ENCODE assay signal across 1 cellular context in the genomic region with DNA sequence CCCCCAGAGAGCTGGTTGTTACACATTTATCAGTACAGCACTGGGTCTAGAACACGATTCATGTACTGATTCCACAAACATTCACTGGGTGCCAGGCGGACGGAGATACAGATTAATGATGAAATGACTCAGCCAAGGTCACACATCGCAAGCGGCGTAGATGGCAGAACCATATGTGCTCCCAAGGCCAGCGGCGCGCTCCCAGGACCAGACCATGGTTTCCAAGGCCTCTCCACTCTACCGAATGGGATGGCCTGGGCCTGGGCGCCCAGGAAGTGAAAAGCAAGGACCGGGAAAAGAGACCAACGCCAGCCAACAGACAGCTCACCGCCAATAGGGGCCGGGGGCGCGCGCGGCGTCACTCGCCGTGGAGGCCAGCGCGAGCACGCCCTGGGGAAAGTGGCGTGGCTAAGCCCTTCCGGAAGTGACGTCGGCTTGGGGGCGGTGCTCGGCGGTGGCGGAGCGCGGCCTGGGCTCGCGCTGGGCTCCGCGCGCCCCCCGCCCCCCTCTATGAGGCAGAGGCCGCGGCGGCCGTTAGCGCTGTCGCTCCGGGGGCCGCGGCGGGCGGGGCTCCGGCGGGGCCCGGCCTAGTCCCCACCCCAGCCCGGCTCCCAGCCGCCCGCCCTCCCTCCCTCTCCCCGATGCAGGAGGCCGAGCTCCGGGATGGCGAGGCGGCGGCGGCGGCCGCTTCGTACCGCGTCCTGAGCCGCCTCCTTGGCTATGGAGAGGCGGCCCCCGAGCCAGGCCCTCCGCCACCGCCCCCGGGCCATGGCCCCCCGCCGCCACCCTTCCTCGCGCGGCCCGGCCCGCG.
TF ChIP-seq lines count a peak whose summit lies in the region.

A gene with protein sequence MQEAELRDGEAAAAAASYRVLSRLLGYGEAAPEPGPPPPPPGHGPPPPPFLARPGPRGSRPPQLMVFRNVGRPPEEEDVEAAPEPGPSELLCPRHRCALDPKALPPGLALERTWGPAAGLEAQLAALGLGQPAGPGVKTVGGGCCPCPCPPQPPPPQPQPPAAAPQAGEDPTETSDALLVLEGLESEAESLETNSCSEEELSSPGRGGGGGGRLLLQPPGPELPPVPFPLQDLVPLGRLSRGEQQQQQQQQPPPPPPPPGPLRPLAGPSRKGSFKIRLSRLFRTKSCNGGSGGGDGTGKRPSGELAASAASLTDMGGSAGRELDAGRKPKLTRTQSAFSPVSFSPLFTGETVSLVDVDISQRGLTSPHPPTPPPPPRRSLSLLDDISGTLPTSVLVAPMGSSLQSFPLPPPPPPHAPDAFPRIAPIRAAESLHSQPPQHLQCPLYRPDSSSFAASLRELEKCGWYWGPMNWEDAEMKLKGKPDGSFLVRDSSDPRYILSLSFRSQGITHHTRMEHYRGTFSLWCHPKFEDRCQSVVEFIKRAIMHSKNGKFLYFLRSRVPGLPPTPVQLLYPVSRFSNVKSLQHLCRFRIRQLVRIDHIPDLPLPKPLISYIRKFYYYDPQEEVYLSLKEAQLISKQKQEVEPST (plus strand): TSS at position 433 of the 811 bp plus-strand sequence. CDS start 209 bp downstream, at position 642.

TF ChIP-seq in HepG2, 621 proteins besides CTCF, POLR2A, EP300 and RAD21 (continued from another document and continues in another):
- TF ChIP-seq, protein P1, sequence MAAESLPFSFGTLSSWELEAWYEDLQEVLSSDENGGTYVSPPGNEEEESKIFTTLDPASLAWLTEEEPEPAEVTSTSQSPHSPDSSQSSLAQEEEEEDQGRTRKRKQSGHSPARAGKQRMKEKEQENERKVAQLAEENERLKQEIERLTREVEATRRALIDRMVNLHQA (CRISPR knock-in tag; IDR thresholded peaks at IDR 0.05), result no peak
- TF ChIP-seq, protein P2, sequence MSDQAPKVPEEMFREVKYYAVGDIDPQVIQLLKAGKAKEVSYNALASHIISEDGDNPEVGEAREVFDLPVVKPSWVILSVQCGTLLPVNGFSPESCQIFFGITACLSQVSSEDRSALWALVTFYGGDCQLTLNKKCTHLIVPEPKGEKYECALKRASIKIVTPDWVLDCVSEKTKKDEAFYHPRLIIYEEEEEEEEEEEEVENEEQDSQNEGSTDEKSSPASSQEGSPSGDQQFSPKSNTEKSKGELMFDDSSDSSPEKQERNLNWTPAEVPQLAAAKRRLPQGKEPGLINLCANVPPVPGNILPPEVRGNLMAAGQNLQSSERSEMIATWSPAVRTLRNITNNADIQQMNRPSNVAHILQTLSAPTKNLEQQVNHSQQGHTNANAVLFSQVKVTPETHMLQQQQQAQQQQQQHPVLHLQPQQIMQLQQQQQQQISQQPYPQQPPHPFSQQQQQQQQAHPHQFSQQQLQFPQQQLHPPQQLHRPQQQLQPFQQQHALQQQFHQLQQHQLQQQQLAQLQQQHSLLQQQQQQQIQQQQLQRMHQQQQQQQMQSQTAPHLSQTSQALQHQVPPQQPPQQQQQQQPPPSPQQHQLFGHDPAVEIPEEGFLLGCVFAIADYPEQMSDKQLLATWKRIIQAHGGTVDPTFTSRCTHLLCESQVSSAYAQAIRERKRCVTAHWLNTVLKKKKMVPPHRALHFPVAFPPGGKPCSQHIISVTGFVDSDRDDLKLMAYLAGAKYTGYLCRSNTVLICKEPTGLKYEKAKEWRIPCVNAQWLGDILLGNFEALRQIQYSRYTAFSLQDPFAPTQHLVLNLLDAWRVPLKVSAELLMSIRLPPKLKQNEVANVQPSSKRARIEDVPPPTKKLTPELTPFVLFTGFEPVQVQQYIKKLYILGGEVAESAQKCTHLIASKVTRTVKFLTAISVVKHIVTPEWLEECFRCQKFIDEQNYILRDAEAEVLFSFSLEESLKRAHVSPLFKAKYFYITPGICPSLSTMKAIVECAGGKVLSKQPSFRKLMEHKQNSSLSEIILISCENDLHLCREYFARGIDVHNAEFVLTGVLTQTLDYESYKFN (CRISPR knock-in tag; conservative IDR thresholded peaks at IDR 0.05), result peak; percentile 60
- TF ChIP-seq KLF11 (CRISPR knock-in tag; IDR thresholded peaks at IDR 0.05), result peak; percentile 85
- TF ChIP-seq ZNF232 (CRISPR knock-in tag; IDR thresholded peaks at IDR 0.05; ENCODE audit: borderline replicate concordance), result no peak; the same call in 1 of the 2 replicates
- TF ChIP-seq CBFB (CRISPR knock-in tag; IDR thresholded peaks at IDR 0.05), result peak; percentile 55; the same call in 1 of the 2 replicates
- TF ChIP-seq ETV6 (CRISPR knock-in tag; conservative IDR thresholded peaks at IDR 0.05), result peak; percentile 67; the same call in 1 of the 2 replicates
- peak; percentile 49; the same call in 1 of the 2 replicates for TF ChIP-seq TBP (CRISPR knock-in tag; IDR thresholded peaks at IDR 0.05)
- TF ChIP-seq, protein P3, sequence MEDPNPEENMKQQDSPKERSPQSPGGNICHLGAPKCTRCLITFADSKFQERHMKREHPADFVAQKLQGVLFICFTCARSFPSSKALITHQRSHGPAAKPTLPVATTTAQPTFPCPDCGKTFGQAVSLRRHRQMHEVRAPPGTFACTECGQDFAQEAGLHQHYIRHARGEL (CRISPR knock-in tag; IDR thresholded peaks at IDR 0.05), result no peak
- TF ChIP-seq NCOA5 (CRISPR knock-in tag; IDR thresholded peaks at IDR 0.05), result no peak
- TF ChIP-seq ZNF83 (CRISPR knock-in tag; IDR thresholded peaks at IDR 0.05; ENCODE audit: borderline replicate concordance), result peak; percentile 64; the same call in 1 of the 2 replicates
- TF ChIP-seq SIN3B (IDR thresholded peaks at IDR 0.05; ENCODE audit: low read length), result 0 out of 2 replicates have a peak, but pooled peaks have one; percentile 50
- TF ChIP-seq POLR2AphosphoS2 (IDR thresholded peaks at IDR 0.05; ENCODE audit: low read depth, low read length), result no peak
- no peak for TF ChIP-seq ZNF878 (CRISPR knock-in tag; IDR thresholded peaks at IDR 0.05)
- TF ChIP-seq IKZF4 (CRISPR knock-in tag; IDR thresholded peaks at IDR 0.05; ENCODE audit: borderline replicate concordance, low read depth, not compliant biosample characterization), result no peak
- TF ChIP-seq, protein P4, sequence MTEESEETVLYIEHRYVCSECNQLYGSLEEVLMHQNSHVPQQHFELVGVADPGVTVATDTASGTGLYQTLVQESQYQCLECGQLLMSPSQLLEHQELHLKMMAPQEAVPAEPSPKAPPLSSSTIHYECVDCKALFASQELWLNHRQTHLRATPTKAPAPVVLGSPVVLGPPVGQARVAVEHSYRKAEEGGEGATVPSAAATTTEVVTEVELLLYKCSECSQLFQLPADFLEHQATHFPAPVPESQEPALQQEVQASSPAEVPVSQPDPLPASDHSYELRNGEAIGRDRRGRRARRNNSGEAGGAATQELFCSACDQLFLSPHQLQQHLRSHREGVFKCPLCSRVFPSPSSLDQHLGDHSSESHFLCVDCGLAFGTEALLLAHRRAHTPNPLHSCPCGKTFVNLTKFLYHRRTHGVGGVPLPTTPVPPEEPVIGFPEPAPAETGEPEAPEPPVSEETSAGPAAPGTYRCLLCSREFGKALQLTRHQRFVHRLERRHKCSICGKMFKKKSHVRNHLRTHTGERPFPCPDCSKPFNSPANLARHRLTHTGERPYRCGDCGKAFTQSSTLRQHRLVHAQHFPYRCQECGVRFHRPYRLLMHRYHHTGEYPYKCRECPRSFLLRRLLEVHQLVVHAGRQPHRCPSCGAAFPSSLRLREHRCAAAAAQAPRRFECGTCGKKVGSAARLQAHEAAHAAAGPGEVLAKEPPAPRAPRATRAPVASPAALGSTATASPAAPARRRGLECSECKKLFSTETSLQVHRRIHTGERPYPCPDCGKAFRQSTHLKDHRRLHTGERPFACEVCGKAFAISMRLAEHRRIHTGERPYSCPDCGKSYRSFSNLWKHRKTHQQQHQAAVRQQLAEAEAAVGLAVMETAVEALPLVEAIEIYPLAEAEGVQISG (CRISPR knock-in tag; IDR thresholded peaks at IDR 0.05), result peak; percentile 84
- peak; percentile 70; the same call in 1 of the 2 replicates for TF ChIP-seq SMAD1 (CRISPR knock-in tag; IDR thresholded peaks at IDR 0.05; ENCODE audit: borderline replicate concordance, low read depth)
- TF ChIP-seq, protein P5, sequence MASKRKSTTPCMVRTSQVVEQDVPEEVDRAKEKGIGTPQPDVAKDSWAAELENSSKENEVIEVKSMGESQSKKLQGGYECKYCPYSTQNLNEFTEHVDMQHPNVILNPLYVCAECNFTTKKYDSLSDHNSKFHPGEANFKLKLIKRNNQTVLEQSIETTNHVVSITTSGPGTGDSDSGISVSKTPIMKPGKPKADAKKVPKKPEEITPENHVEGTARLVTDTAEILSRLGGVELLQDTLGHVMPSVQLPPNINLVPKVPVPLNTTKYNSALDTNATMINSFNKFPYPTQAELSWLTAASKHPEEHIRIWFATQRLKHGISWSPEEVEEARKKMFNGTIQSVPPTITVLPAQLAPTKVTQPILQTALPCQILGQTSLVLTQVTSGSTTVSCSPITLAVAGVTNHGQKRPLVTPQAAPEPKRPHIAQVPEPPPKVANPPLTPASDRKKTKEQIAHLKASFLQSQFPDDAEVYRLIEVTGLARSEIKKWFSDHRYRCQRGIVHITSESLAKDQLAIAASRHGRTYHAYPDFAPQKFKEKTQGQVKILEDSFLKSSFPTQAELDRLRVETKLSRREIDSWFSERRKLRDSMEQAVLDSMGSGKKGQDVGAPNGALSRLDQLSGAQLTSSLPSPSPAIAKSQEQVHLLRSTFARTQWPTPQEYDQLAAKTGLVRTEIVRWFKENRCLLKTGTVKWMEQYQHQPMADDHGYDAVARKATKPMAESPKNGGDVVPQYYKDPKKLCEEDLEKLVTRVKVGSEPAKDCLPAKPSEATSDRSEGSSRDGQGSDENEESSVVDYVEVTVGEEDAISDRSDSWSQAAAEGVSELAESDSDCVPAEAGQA (IDR thresholded peaks at IDR 0.05; ENCODE audit: low read depth), result peak; percentile 78; the same call in 1 of the 2 replicates
- TF ChIP-seq, protein P5 (CRISPR knock-in tag; IDR thresholded peaks at IDR 0.05; ENCODE audit: borderline replicate concordance), result peak; percentile 85
- TF ChIP-seq NBN (conservative IDR thresholded peaks at IDR 0.05), result no peak
- no peak for TF ChIP-seq ZNF569 (CRISPR knock-in tag; IDR thresholded peaks at IDR 0.05; ENCODE audit: borderline replicate concordance)
- peak; percentile 29; the same call in 1 of the 2 replicates for TF ChIP-seq CEBPB (IDR thresholded peaks at IDR 0.05; ENCODE audit: borderline replicate concordance, low read depth, low read length)
- no peak; the same call in 1 of the 2 replicates for TF ChIP-seq ZNF776 (CRISPR knock-in tag; IDR thresholded peaks at IDR 0.05)
- no peak for TF ChIP-seq FLYWCH1 (CRISPR knock-in tag; IDR thresholded peaks at IDR 0.05)
- TF ChIP-seq HIVEP1 (CRISPR knock-in tag; IDR thresholded peaks at IDR 0.05), result peak; percentile 78
- TF ChIP-seq, protein P6, sequence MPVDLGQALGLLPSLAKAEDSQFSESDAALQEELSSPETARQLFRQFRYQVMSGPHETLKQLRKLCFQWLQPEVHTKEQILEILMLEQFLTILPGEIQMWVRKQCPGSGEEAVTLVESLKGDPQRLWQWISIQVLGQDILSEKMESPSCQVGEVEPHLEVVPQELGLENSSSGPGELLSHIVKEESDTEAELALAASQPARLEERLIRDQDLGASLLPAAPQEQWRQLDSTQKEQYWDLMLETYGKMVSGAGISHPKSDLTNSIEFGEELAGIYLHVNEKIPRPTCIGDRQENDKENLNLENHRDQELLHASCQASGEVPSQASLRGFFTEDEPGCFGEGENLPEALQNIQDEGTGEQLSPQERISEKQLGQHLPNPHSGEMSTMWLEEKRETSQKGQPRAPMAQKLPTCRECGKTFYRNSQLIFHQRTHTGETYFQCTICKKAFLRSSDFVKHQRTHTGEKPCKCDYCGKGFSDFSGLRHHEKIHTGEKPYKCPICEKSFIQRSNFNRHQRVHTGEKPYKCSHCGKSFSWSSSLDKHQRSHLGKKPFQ (CRISPR knock-in tag; IDR thresholded peaks at IDR 0.05; ENCODE audit: insufficient replicate concordance), result peak; percentile 50
- TF ChIP-seq, protein P7, sequence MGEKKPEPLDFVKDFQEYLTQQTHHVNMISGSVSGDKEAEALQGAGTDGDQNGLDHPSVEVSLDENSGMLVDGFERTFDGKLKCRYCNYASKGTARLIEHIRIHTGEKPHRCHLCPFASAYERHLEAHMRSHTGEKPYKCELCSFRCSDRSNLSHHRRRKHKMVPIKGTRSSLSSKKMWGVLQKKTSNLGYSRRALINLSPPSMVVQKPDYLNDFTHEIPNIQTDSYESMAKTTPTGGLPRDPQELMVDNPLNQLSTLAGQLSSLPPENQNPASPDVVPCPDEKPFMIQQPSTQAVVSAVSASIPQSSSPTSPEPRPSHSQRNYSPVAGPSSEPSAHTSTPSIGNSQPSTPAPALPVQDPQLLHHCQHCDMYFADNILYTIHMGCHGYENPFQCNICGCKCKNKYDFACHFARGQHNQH (CRISPR knock-in tag; IDR thresholded peaks at IDR 0.05), result peak; percentile 96
- no peak for TF ChIP-seq RELA (CRISPR knock-in tag; IDR thresholded peaks at IDR 0.05)
- TF ChIP-seq HNF4G (IDR thresholded peaks at IDR 0.05; ENCODE audit: borderline replicate concordance, low read depth, low read length), result no peak
- TF ChIP-seq HNF4G (CRISPR knock-in tag; IDR thresholded peaks at IDR 0.05; ENCODE audit: borderline replicate concordance, low read depth), result no peak
- peak; percentile 50; the same call in 1 of the 2 replicates for TF ChIP-seq ZFP1 (CRISPR knock-in tag; IDR thresholded peaks at IDR 0.05)
